ENCODE assay signal across 13 cellular contexts in the genomic region with DNA sequence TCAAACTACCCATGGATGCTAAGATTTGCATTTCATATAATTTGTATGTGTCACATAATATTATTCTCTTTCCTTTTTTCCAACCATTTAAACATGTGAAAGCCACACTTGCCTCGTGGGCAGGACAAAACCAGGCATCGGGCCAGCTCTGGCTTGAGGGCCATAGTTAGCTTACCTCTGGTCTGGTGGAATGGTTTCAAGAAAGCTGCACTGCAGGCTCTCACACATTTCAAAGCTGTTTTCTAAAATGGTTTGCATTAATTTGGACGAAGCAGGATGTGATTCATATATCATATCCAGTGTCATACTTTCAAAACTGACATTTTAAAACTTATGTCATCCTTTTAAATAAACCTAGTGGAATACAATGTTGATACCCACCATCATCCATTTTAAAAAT.
A peak's percentile ranks its signal among the peaks of the same experiment; 100 is the strongest.
DNase-seq lines count a peak whose midpoint lies in the region; ATAC-seq, FAIRE-seq and TF ChIP-seq lines count a peak whose summit lies in the region.
"Had no signal": no experiment of that assay in that cellular context is flagged by ENCODE, and none has a peak within 500 bp of the region (broad histone marks: within the 10 kb centered on the region; RNA-seq: fewer than 3 reads in every experiment).

No MANE protein-coding gene starts in this region.

- peak overlapping the region; percentile 64 for H3K4me3 Mint-ChIP-seq in activated CD4-positive, alpha-beta T cell treated with anti-CD3 and anti-CD28 coated beads, Interleukin-2, amount 10 ng/mL, durations not matched to agents 24 days and 14 days

- no peaks in the 10 kb centered on the region for H3K27me3 ChIP-seq in bronchial epithelial cell (ENCODE audit: control insufficient read depth, insufficient read depth, low read length)
- H3K27me3 ChIP-seq: ovary had no signal

- no peaks in the 10 kb centered on the region for H3K9me3 Mint-ChIP-seq in activated CD4-positive, alpha-beta T cell treated with anti-CD3 and anti-CD28 coated beads, Interleukin-2, amount 10 ng/mL, durations not matched to agents 24 days and 14 days

- peaks cover 45% of the 10 kb centered on the region for H3K36me3 Mint-ChIP-seq in activated CD4-positive, alpha-beta T cell treated with anti-CD3 and anti-CD28 coated beads, Interleukin-2, amount 10 ng/mL, durations not matched to agents 24 days and 14 days (ENCODE audit: low read depth)

- H3K36me3 ChIP-seq in bronchial epithelial cell (ENCODE audit: control insufficient read depth, insufficient read depth, low read length) = no peaks in the 10 kb centered on the region
- H3K36me3 ChIP-seq: ovary had no signal

- H3K4me3 ChIP-seq in bronchial epithelial cell (ENCODE audit: low read depth, low read length) (no peak overlapping the region), retinal pigment epithelial cell (ENCODE audit: low read length) (no peak overlapping the region)
- H3K4me3 ChIP-seq: coronary artery, ovary had no signal

- no peaks in the 10 kb centered on the region for H3K27me3 Mint-ChIP-seq in activated CD4-positive, alpha-beta T cell treated with anti-CD3 and anti-CD28 coated beads, Interleukin-2, amount 10 ng/mL, durations not matched to agents 24 days and 14 days

- FAIRE-seq in bronchial epithelial cell (lab: Jason Lieb, UNC) = no peak

- peaks cover 69% of the 10 kb centered on the region for H3K4me1 Mint-ChIP-seq in activated CD4-positive, alpha-beta T cell treated with anti-CD3 and anti-CD28 coated beads, Interleukin-2, amount 10 ng/mL, durations not matched to agents 24 days and 14 days

- TF ChIP-seq CTCF in bronchial epithelial cell (IDR thresholded peaks at IDR 0.05; ENCODE audit: insufficient read depth, low read length, severe bottlenecking) (no peak), retinal pigment epithelial cell (conservative IDR thresholded peaks at IDR 0.05; ENCODE audit: low read depth, low read length) (no peak)

- peak; percentile 71 for DNase-seq in activated CD4-positive, alpha-beta T cell treated with anti-CD3 and anti-CD28 coated beads, Interleukin-2, amount 10 ng/mL, durations not matched to agents 24 days and 14 days
- DNase-seq in activated CD4-positive, alpha-beta T cell treated with anti-CD3 and anti-CD28 coated beads, Interleukin-2, amount 50 U/mL, for 48 hours = no peak
- DNase-seq in SK-MEL-5 (ENCODE audit: low read depth, low spot score) (peak; percentile 3), bronchial epithelial cell (ENCODE audit: low read depth) (peak; percentile 60), retinal pigment epithelial cell (ENCODE audit: low read depth) (peak; percentile 14), NAMALWA (ENCODE audit: low spot score) (no peak)
- DNase-seq in activated effector memory CD4-positive, alpha-beta T cell treated with Interleukin-2 at 50 U/mL for 16 hours = no peak
- DNase-seq: ACHN, DMS79 treated with DMSO at 0.1 percent for 48 hours, NCI-H524 treated with DMSO at 0.1 percent for 48 hours had no signal

- ATAC-seq in GM18868 (IDR thresholded peaks at IDR 0.05; ENCODE audit: unreplicated experiment) = no peak

- intact Hi-C loops in activated CD4-positive, alpha-beta T cell treated with anti-CD3 and anti-CD28 coated beads, Interleukin-2, amount 10 ng/mL, durations not matched to agents 24 days and 14 days (cut with micrococcal nuclease) = loop anchor here (1.0 kb wide), 2 partner anchors 9 to 24 kb away; no protein-coding TSS in a partner anchor

- peak overlapping the region; percentile 93 for H3K27ac Mint-ChIP-seq in activated CD4-positive, alpha-beta T cell treated with anti-CD3 and anti-CD28 coated beads, Interleukin-2, amount 10 ng/mL, durations not matched to agents 24 days and 14 days

- in situ Hi-C loops in SK-MEL-5 (cut with HindIII; ENCODE audit: low pct_unique_long_range_greater_than_20kb, low sequenced_read_pairs) = no loop called here

Comparison
In these comparisons a context has a peak if more than half of its experiments do, and no peak if none do; other contexts are left out.
1. DNase-seq: peak in activated CD4-positive, alpha-beta T cell treated with anti-CD3 and anti-CD28 coated beads, Interleukin-2, amount 10 ng/mL, durations not matched to agents 24 days and 14 days (single experiment), SK-MEL-5 (single experiment), bronchial epithelial cell (single experiment) and retinal pigment epithelial cell (single experiment); none in activated CD4-positive, alpha-beta T cell treated with anti-CD3 and anti-CD28 coated beads, Interleukin-2, amount 50 U/mL, for 48 hours (0 of 2), activated effector memory CD4-positive, alpha-beta T cell treated with Interleukin-2 at 50 U/mL for 16 hours (single experiment) and NAMALWA (single experiment).